In the genomic region with DNA sequence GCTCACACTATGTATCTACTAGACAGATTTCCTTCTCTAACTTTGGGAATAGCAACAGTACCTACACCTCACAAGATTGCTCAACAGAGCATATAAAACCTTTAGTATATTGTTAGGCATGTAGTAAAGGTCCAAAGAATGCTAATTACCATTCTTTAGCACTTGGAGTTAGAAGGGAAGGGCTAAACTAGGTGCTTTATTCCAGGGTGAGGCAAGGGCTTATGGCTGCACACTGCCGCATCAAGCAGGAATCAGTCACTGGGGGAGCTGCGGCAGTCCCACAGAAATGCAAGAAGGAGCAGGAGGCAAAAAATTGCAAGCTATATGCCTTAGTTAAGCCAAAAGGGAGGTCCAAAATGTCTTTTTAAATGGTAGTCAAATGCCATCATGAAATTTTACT, we compare ENCODE assay signal across 20 cellular contexts.
"Had no signal": no experiment of that assay in that cellular context is flagged by ENCODE, and none has a peak within 500 bp of the region (broad histone marks: within the 10 kb centered on the region; RNA-seq: fewer than 3 reads in every experiment).

No MANE protein-coding gene starts in this region.

- DNase-seq: effector memory CD4-positive, alpha-beta T cell; gastrocnemius medialis; immature natural killer cell; left ventricle myocardium superior; mesenchymal stem cell; midbrain; naive thymus-derived CD4-positive, alpha-beta T cell; nephron progenitor cell; psoas muscle; stimulated activated CD4-positive, alpha-beta T cell treated with anti-CD3 and anti-CD28 coated beads, Interleukin-2, amount 100 ng/mL, for 24 hours; stimulated activated CD4-positive, alpha-beta T cell treated with anti-CD3 and anti-CD28 coated beads, Interleukin-4, amount 100 ng/mL, for 4 hours; stimulated activated naive B cell treated with anti-CD40 and anti-IgM and Interleukin-4, amounts not matched to agents 10 μg/mL and 1 μg/mL and 100 μg/mL, for 72 hours; stimulated activated naive CD8-positive, alpha-beta T cell treated with anti-CD3 and anti-CD28 coated beads, Interleukin-15, amount 100 ng/mL, for 72 hours had no signal

- H3K4me3 ChIP-seq: esophagus muscularis mucosa, gastrocnemius medialis, lung, psoas muscle had no signal

- ATAC-seq: gastrocnemius medialis; left ventricle myocardium superior; naive thymus-derived CD4-positive, alpha-beta T cell; psoas muscle; sciatic nerve; stimulated activated naive CD8-positive, alpha-beta T cell treated with anti-CD3 and anti-CD28 coated beads, Interleukin-15, amount 100 ng/mL, for 72 hours had no signal

- FAIRE-seq: keratinocyte, urothelium cell line had no signal

- H3K9me3 ChIP-seq: esophagus muscularis mucosa, gastrocnemius medialis, neutrophil, psoas muscle had no signal

- H3K4me1 Mint-ChIP-seq: nephron progenitor cell had no signal

- H3K4me3 Mint-ChIP-seq: immature natural killer cell; naive thymus-derived CD4-positive, alpha-beta T cell; nephron progenitor cell; stimulated activated naive B cell treated with anti-CD40 and anti-IgM and Interleukin-4, amounts not matched to agents 10 μg/mL and 1 μg/mL and 100 μg/mL, for 72 hours; stimulated activated naive CD8-positive, alpha-beta T cell treated with anti-CD3 and anti-CD28 coated beads, Interleukin-15, amount 100 ng/mL, for 72 hours; type B pancreatic cell had no signal

- H3K27ac Mint-ChIP-seq: naive thymus-derived CD4-positive, alpha-beta T cell; nephron progenitor cell; stimulated activated naive B cell treated with anti-CD40 and anti-IgM and Interleukin-4, amounts not matched to agents 10 μg/mL and 1 μg/mL and 100 μg/mL, for 72 hours; stimulated activated naive CD8-positive, alpha-beta T cell treated with anti-CD3 and anti-CD28 coated beads, Interleukin-15, amount 100 ng/mL, for 72 hours; type B pancreatic cell had no signal

- H3K27me3 ChIP-seq: esophagus muscularis mucosa, gastrocnemius medialis, neutrophil had no signal

- H3K27ac ChIP-seq: esophagus muscularis mucosa, gastrocnemius medialis, neutrophil, psoas muscle had no signal

- H3K9me3 Mint-ChIP-seq: immature natural killer cell had no signal

- H3K36me3 ChIP-seq: esophagus muscularis mucosa, gastrocnemius medialis, neutrophil had no signal

- H3K27me3 Mint-ChIP-seq: naive thymus-derived CD4-positive, alpha-beta T cell; stimulated activated naive B cell treated with anti-CD40 and anti-IgM and Interleukin-4, amounts not matched to agents 10 μg/mL and 1 μg/mL and 100 μg/mL, for 72 hours; stimulated activated naive CD8-positive, alpha-beta T cell treated with anti-CD3 and anti-CD28 coated beads, Interleukin-15, amount 100 ng/mL, for 72 hours; type B pancreatic cell had no signal
